Comparison of ENCODE assay signal across 1 cellular context in the genomic region with DNA sequence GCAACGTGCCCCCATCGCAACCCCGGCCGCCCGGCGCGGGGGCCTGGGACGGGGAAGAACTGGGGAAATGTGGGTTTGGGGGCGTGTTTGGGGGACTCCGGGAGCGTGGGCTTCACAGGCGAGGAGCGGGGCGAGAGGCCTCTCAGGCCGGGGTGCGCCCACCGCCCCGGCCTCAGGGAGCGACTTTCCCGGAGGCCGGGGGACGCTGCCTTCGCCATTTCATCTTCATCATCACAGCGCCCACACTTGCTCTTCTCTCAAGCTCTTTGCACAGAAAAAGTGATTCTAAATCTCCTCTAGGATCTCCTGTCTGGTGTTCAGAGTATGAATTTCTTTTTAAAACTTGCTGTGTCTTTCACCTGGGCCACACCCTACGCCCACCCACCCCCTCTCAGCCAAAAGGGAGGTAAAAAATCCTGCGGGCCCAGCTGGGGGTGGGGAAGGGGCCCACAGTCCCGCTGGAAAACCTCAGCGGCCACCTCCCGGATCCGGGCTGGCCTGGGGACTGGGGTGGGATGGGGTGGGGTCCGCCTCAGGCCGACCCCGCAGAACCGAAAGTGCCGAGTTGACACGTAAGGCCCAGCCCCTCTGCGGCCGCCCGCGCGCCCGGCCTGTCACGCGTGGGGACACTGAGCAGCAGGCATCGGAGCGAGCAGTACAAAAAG.
A peak's percentile ranks its signal among the peaks of the same experiment; 100 is the strongest.
TF ChIP-seq lines count a peak whose summit lies in the region.

No MANE protein-coding gene starts in this region.

TF ChIP-seq in HepG2, 621 proteins besides CTCF, POLR2A, EP300 and RAD21 (continues in another document):
- no peak for TF ChIP-seq ZNF616 (CRISPR knock-in tag; IDR thresholded peaks at IDR 0.05; ENCODE audit: low read depth)
- TF ChIP-seq ZNF883 (CRISPR knock-in tag; IDR thresholded peaks at IDR 0.05; ENCODE audit: not compliant biosample characterization), result peak; percentile 40
- no peak for TF ChIP-seq ARNT2 (CRISPR knock-in tag; IDR thresholded peaks at IDR 0.05; ENCODE audit: low read depth)
- TF ChIP-seq, protein P1, sequence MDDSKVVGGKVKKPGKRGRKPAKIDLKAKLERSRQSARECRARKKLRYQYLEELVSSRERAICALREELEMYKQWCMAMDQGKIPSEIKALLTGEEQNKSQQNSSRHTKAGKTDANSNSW (CRISPR knock-in tag; IDR thresholded peaks at IDR 0.05; ENCODE audit: borderline replicate concordance), result no peak
- 0 out of 2 replicates have a peak, but pooled peaks have one; percentile 60 for TF ChIP-seq ZFX (CRISPR knock-in tag; IDR thresholded peaks at IDR 0.05; ENCODE audit: low read depth)
- peak; percentile 60; the same call in 1 of the 2 replicates for TF ChIP-seq ZC3H13 (CRISPR knock-in tag; IDR thresholded peaks at IDR 0.05)
- TF ChIP-seq ERF (CRISPR knock-in tag; IDR thresholded peaks at IDR 0.05), result peak; percentile 55; the same call in 1 of the 2 replicates
- TF ChIP-seq KMT2A (CRISPR knock-in tag; IDR thresholded peaks at IDR 0.05), result peak; percentile 87; the same call in 1 of the 2 replicates
- TF ChIP-seq TEAD3 (CRISPR knock-in tag; optimal IDR thresholded peaks at IDR 0.05; ENCODE audit: borderline replicate concordance), result no peak
- peak; percentile 75 for TF ChIP-seq HNRNPK (IDR thresholded peaks at IDR 0.05; ENCODE audit: low read depth, low read length, poor library complexity, severe bottlenecking)
- TF ChIP-seq ZBTB3 (CRISPR knock-in tag; IDR thresholded peaks at IDR 0.05; ENCODE audit: borderline replicate concordance, low read depth), result no peak
- TF ChIP-seq, protein P2, sequence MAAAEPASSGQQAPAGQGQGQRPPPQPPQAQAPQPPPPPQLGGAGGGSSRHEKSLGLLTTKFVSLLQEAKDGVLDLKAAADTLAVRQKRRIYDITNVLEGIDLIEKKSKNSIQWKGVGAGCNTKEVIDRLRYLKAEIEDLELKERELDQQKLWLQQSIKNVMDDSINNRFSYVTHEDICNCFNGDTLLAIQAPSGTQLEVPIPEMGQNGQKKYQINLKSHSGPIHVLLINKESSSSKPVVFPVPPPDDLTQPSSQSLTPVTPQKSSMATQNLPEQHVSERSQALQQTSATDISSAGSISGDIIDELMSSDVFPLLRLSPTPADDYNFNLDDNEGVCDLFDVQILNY (CRISPR knock-in tag; conservative IDR thresholded peaks at IDR 0.05), result peak; percentile 26; the same call in 1 of the 2 replicates
- TF ChIP-seq ZNF350 (CRISPR knock-in tag; IDR thresholded peaks at IDR 0.05; ENCODE audit: borderline replicate concordance, low read depth), result no peak
- TF ChIP-seq, protein P3, sequence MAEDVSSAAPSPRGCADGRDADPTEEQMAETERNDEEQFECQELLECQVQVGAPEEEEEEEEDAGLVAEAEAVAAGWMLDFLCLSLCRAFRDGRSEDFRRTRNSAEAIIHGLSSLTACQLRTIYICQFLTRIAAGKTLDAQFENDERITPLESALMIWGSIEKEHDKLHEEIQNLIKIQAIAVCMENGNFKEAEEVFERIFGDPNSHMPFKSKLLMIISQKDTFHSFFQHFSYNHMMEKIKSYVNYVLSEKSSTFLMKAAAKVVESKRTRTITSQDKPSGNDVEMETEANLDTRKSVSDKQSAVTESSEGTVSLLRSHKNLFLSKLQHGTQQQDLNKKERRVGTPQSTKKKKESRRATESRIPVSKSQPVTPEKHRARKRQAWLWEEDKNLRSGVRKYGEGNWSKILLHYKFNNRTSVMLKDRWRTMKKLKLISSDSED (CRISPR knock-in tag; IDR thresholded peaks at IDR 0.05), result no peak
- TF ChIP-seq ARNTL (CRISPR knock-in tag; IDR thresholded peaks at IDR 0.05), result peak; percentile 35; the same call in 1 of the 2 replicates
- TF ChIP-seq CREM (IDR thresholded peaks at IDR 0.05), result no peak
- no peak for TF ChIP-seq CREM (CRISPR knock-in tag; IDR thresholded peaks at IDR 0.05)
- TF ChIP-seq KLF11 (CRISPR knock-in tag; IDR thresholded peaks at IDR 0.05), result no peak
- TF ChIP-seq IRX3 (CRISPR knock-in tag; IDR thresholded peaks at IDR 0.05; ENCODE audit: borderline replicate concordance, low read depth), result 0 out of 2 replicates have a peak, but pooled peaks have one; percentile 60
- no peak for TF ChIP-seq NPAS2 (CRISPR knock-in tag; IDR thresholded peaks at IDR 0.05; ENCODE audit: borderline replicate concordance)
- TF ChIP-seq, protein P4, sequence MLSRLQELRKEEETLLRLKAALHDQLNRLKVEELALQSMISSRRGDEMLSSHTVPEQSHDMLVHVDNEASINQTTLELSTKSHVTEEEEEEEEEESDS (CRISPR knock-in tag; IDR thresholded peaks at IDR 0.05; ENCODE audit: borderline replicate concordance), result no peak
- TF ChIP-seq, protein P5, sequence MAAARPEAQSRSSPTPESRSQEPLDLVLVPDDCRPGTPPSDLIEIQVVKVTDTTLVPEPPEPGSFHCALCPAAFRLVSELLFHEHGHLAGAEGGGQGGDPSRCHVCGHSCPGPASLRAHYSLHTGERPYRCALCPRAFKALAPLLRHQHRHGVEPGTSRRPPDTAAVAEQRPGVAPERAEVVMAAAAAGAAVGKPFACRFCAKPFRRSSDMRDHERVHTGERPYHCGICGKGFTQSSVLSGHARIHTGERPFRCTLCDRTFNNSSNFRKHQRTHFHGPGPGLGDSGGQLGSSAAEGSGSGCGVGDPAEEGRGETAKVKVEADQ (CRISPR knock-in tag; IDR thresholded peaks at IDR 0.05; ENCODE audit: borderline replicate concordance), result no peak
- no peak for TF ChIP-seq TBL1XR1 (IDR thresholded peaks at IDR 0.05; ENCODE audit: borderline replicate concordance, low read length, partially characterized antibody)
- TF ChIP-seq ZBTB7A (CRISPR knock-in tag; IDR thresholded peaks at IDR 0.05), result 0 out of 2 replicates have a peak, but pooled peaks have one; percentile 63
- TF ChIP-seq, protein P6, sequence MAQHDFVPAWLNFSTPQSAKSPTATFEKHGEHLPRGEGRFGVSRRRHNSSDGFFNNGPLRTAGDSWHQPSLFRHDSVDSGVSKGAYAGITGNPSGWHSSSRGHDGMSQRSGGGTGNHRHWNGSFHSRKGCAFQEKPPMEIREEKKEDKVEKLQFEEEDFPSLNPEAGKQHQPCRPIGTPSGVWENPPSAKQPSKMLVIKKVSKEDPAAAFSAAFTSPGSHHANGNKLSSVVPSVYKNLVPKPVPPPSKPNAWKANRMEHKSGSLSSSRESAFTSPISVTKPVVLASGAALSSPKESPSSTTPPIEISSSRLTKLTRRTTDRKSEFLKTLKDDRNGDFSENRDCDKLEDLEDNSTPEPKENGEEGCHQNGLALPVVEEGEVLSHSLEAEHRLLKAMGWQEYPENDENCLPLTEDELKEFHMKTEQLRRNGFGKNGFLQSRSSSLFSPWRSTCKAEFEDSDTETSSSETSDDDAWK (CRISPR knock-in tag; IDR thresholded peaks at IDR 0.05), result no peak
- TF ChIP-seq HIVEP1 (CRISPR knock-in tag; IDR thresholded peaks at IDR 0.05), result no peak
- TF ChIP-seq ZNF354B (CRISPR knock-in tag; IDR thresholded peaks at IDR 0.05), result no peak
- TF ChIP-seq, protein P7, sequence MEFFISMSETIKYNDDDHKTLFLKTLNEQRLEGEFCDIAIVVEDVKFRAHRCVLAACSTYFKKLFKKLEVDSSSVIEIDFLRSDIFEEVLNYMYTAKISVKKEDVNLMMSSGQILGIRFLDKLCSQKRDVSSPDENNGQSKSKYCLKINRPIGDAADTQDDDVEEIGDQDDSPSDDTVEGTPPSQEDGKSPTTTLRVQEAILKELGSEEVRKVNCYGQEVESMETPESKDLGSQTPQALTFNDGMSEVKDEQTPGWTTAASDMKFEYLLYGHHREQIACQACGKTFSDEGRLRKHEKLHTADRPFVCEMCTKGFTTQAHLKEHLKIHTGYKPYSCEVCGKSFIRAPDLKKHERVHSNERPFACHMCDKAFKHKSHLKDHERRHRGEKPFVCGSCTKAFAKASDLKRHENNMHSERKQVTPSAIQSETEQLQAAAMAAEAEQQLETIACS (CRISPR knock-in tag; IDR thresholded peaks at IDR 0.05), result no peak
- peak; percentile 89; the same call in 1 of the 2 replicates for TF ChIP-seq KAT7 (CRISPR knock-in tag; IDR thresholded peaks at IDR 0.05; ENCODE audit: borderline replicate concordance)
- TF ChIP-seq, protein P8, sequence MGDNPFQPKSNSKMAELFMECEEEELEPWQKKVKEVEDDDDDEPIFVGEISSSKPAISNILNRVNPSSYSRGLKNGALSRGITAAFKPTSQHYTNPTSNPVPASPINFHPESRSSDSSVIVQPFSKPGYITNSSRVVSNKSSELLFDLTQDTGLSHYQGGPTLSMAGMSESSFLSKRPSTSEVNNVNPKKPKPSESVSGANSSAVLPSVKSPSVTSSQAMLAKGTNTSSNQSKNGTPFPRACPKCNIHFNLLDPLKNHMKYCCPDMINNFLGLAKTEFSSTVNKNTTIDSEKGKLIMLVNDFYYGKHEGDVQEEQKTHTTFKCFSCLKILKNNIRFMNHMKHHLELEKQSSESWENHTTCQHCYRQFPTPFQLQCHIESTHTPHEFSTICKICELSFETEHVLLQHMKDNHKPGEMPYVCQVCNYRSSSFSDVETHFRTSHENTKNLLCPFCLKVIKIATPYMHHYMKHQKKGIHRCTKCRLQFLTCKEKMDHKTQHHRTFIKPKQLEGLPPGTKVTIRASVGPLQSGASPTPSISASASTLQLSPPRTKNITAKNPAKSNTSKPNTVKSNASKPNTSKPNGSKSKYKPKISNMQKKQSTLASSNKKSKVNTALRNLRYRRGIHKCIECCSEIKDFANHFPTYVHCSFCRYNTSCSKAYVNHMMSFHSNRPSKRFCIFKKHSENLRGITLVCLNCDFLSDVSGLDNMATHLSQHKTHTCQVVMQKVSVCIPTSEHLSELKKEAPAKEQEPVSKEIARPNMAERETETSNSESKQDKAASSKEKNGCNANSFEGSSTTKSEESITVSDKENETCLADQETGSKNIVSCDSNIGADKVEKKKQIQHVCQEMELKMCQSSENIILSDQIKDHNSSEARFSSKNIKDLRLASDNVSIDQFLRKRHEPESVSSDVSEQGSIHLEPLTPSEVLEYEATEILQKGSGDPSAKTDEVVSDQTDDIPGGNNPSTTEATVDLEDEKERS (CRISPR knock-in tag; IDR thresholded peaks at IDR 0.05), result no peak
- no peak for TF ChIP-seq ISX (CRISPR knock-in tag; conservative IDR thresholded peaks at IDR 0.05)
- no peak for TF ChIP-seq RBM39 (IDR thresholded peaks at IDR 0.05; ENCODE audit: low read depth, low read length, poor library complexity, severe bottlenecking)
- TF ChIP-seq, protein P9, sequence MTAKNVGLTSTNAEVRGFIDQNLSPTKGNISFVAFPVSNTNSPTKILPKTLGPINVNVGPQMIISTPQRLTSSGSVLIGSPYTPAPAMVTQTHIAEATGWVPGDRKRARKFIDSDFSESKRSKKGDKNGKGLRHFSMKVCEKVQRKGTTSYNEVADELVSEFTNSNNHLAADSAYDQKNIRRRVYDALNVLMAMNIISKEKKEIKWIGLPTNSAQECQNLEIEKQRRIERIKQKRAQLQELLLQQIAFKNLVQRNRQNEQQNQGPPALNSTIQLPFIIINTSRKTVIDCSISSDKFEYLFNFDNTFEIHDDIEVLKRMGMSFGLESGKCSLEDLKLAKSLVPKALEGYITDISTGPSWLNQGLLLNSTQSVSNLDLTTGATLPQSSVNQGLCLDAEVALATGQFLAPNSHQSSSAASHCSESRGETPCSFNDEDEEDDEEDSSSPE (CRISPR knock-in tag; IDR thresholded peaks at IDR 0.05), result no peak
- TF ChIP-seq, protein P10, sequence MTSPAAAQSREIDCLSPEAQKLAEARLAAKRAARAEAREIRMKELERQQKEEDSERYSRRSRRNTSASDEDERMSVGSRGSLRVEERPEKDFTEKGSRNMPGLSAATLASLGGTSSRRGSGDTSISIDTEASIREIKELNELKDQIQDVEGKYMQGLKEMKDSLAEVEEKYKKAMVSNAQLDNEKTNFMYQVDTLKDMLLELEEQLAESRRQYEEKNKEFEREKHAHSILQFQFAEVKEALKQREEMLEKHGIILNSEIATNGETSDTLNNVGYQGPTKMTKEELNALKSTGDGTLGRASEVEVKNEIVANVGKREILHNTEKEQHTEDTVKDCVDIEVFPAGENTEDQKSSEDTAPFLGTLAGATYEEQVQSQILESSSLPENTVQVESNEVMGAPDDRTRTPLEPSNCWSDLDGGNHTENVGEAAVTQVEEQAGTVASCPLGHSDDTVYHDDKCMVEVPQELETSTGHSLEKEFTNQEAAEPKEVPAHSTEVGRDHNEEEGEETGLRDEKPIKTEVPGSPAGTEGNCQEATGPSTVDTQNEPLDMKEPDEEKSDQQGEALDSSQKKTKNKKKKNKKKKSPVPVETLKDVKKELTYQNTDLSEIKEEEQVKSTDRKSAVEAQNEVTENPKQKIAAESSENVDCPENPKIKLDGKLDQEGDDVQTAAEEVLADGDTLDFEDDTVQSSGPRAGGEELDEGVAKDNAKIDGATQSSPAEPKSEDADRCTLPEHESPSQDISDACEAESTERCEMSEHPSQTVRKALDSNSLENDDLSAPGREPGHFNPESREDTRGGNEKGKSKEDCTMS (CRISPR knock-in tag; conservative IDR thresholded peaks at IDR 0.05), result no peak
- TF ChIP-seq, protein P11, sequence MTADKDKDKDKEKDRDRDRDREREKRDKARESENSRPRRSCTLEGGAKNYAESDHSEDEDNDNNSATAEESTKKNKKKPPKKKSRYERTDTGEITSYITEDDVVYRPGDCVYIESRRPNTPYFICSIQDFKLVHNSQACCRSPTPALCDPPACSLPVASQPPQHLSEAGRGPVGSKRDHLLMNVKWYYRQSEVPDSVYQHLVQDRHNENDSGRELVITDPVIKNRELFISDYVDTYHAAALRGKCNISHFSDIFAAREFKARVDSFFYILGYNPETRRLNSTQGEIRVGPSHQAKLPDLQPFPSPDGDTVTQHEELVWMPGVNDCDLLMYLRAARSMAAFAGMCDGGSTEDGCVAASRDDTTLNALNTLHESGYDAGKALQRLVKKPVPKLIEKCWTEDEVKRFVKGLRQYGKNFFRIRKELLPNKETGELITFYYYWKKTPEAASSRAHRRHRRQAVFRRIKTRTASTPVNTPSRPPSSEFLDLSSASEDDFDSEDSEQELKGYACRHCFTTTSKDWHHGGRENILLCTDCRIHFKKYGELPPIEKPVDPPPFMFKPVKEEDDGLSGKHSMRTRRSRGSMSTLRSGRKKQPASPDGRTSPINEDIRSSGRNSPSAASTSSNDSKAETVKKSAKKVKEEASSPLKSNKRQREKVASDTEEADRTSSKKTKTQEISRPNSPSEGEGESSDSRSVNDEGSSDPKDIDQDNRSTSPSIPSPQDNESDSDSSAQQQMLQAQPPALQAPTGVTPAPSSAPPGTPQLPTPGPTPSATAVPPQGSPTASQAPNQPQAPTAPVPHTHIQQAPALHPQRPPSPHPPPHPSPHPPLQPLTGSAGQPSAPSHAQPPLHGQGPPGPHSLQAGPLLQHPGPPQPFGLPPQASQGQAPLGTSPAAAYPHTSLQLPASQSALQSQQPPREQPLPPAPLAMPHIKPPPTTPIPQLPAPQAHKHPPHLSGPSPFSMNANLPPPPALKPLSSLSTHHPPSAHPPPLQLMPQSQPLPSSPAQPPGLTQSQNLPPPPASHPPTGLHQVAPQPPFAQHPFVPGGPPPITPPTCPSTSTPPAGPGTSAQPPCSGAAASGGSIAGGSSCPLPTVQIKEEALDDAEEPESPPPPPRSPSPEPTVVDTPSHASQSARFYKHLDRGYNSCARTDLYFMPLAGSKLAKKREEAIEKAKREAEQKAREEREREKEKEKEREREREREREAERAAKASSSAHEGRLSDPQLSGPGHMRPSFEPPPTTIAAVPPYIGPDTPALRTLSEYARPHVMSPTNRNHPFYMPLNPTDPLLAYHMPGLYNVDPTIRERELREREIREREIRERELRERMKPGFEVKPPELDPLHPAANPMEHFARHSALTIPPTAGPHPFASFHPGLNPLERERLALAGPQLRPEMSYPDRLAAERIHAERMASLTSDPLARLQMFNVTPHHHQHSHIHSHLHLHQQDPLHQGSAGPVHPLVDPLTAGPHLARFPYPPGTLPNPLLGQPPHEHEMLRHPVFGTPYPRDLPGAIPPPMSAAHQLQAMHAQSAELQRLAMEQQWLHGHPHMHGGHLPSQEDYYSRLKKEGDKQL (CRISPR knock-in tag; IDR thresholded peaks at IDR 0.05; ENCODE audit: low read depth), result no peak
- TF ChIP-seq ETV6 (CRISPR knock-in tag; conservative IDR thresholded peaks at IDR 0.05), result 0 out of 2 replicates have a peak, but pooled peaks have one; percentile 25
- no peak for TF ChIP-seq HOXD1 (CRISPR knock-in tag; IDR thresholded peaks at IDR 0.05)
- peak; percentile 55; the same call in 1 of the 2 replicates for TF ChIP-seq GABPB1 (CRISPR knock-in tag; IDR thresholded peaks at IDR 0.05)
- 0 out of 2 replicates have a peak, but pooled peaks have one; percentile 23 for TF ChIP-seq PCBP1 (IDR thresholded peaks at IDR 0.05; ENCODE audit: borderline replicate concordance, low read depth, low read length)
- no peak for TF ChIP-seq TRIM24 (CRISPR knock-in tag; IDR thresholded peaks at IDR 0.05)
